In the genomic region with DNA sequence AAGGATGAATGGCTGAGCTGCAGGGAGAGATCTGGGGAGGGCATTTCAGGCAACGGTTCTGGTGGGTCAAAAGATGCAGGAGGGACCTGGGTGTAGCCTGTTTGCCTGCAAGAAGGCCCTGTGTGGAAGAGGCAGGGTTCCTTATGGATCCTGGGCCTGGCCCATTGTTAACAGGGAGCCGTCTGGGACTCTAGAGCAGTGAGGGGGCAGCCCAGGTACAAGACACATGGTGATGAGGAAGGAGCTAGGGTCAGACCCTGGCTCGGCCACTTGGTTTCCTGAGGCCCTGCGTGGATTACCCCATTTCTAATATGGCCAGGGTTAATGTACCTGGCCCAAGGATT, we compare ENCODE assay signal across 20 cellular contexts.
"Had no signal": no experiment of that assay in that cellular context is flagged by ENCODE, and none has a peak within 500 bp of the region (broad histone marks: within the 10 kb centered on the region; RNA-seq: fewer than 3 reads in every experiment).

No MANE protein-coding gene starts in this region.

- H3K27me3 ChIP-seq: esophagus muscularis mucosa, foreskin keratinocyte, right atrium auricular region, sigmoid colon had no signal

- DNase-seq: dermis blood vessel endothelial cell; effector memory CD4-positive, alpha-beta T cell; foreskin keratinocyte; hypothalamus; immature natural killer cell; kidney glomerular epithelial cell; natural killer cell; sigmoid colon; stimulated activated CD4-positive, alpha-beta T cell treated with anti-CD3 and anti-CD28 coated beads, Interleukin-2, amount 100 ng/mL, for 48 hours; stimulated activated naive B cell treated with anti-CD40 and anti-IgM and Interleukin-4, amounts not matched to agents 10 μg/mL and 1 μg/mL and 100 μg/mL, for 72 hours; trophoblast cell had no signal

- H3K27ac Mint-ChIP-seq: immature natural killer cell; natural killer cell; stimulated activated naive B cell treated with anti-CD40 and anti-IgM and Interleukin-4, amounts not matched to agents 10 μg/mL and 1 μg/mL and 100 μg/mL, for 72 hours; stimulated activated naive CD8-positive, alpha-beta T cell treated with anti-CD3 and anti-CD28 coated beads, Interleukin-15, Interleukin-2, amounts not matched to agents 100 ng/mL and 50 ng/mL, for 24 hours had no signal

- ATAC-seq: foreskin keratinocyte; left ventricle myocardium superior; lower lobe of right lung; natural killer cell; stimulated activated naive B cell treated with anti-CD40 and anti-IgM and Interleukin-4, amounts not matched to agents 10 μg/mL and 1 μg/mL and 100 μg/mL, for 72 hours had no signal

- H3K4me3 Mint-ChIP-seq: immature natural killer cell; natural killer cell; stimulated activated naive B cell treated with anti-CD40 and anti-IgM and Interleukin-4, amounts not matched to agents 10 μg/mL and 1 μg/mL and 100 μg/mL, for 72 hours; stimulated activated naive CD8-positive, alpha-beta T cell treated with anti-CD3 and anti-CD28 coated beads, Interleukin-15, Interleukin-2, amounts not matched to agents 100 ng/mL and 50 ng/mL, for 24 hours had no signal

- H3K27ac ChIP-seq: coronary artery, esophagus muscularis mucosa, foreskin keratinocyte, lower lobe of right lung, neutrophil, prostate gland, right atrium auricular region, sigmoid colon, thoracic aorta had no signal

- H3K4me1 Mint-ChIP-seq: immature natural killer cell; natural killer cell; stimulated activated naive B cell treated with anti-CD40 and anti-IgM and Interleukin-4, amounts not matched to agents 10 μg/mL and 1 μg/mL and 100 μg/mL, for 72 hours had no signal

- H3K36me3 ChIP-seq: esophagus muscularis mucosa, lower lobe of right lung, neutrophil, prostate gland, right atrium auricular region, sigmoid colon, thoracic aorta had no signal

- H3K4me3 ChIP-seq: coronary artery, esophagus muscularis mucosa, lower lobe of right lung, prostate gland, right atrium auricular region, sigmoid colon, thoracic aorta had no signal

- H3K27me3 Mint-ChIP-seq: stimulated activated naive CD8-positive, alpha-beta T cell treated with anti-CD3 and anti-CD28 coated beads, Interleukin-15, Interleukin-2, amounts not matched to agents 100 ng/mL and 50 ng/mL, for 24 hours had no signal

- H3K9me3 Mint-ChIP-seq: immature natural killer cell; natural killer cell; stimulated activated naive B cell treated with anti-CD40 and anti-IgM and Interleukin-4, amounts not matched to agents 10 μg/mL and 1 μg/mL and 100 μg/mL, for 72 hours; stimulated activated naive CD8-positive, alpha-beta T cell treated with anti-CD3 and anti-CD28 coated beads, Interleukin-15, Interleukin-2, amounts not matched to agents 100 ng/mL and 50 ng/mL, for 24 hours had no signal

- H3K4me1 ChIP-seq: foreskin keratinocyte, lower lobe of right lung, prostate gland had no signal

- H3K36me3 Mint-ChIP-seq: immature natural killer cell; natural killer cell; stimulated activated naive B cell treated with anti-CD40 and anti-IgM and Interleukin-4, amounts not matched to agents 10 μg/mL and 1 μg/mL and 100 μg/mL, for 72 hours had no signal

- H3K9me3 ChIP-seq: esophagus muscularis mucosa, lower lobe of right lung, neutrophil, prostate gland, right atrium auricular region, sigmoid colon, thoracic aorta had no signal
